In the genomic region with DNA sequence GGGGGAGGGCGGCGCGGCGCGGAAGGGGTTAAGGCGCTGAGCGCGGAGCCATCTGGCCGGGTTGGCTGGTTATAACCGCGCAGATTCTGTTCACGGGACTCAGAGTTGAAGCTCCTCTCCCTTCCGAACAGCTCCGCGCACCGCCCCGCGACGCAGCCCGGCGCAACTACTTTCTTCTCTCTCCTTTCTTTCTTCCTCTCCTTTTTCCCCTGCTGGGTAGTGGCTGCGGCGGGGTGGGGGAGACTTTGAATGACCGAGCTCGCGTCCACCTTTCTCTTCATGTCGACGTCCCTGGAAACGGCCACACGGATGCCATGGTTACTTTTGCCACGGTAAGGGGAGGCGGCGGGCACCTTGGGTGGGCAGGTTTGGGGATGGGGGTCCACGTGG, we compare ENCODE assay signal across 1 cellular context.
TF ChIP-seq lines count a peak whose summit lies in the region.

Gene NTF3 (plus strand): TSS at position 98 of the 390 bp plus-strand sequence. CDS start 217 bp downstream, at position 315.

TF ChIP-seq in H1, 55 proteins besides CTCF, POLR2A, EP300 and RAD21:
- 0 out of 2 replicates have a peak, but pooled peaks have one; percentile 13 for TF ChIP-seq USF2 (IDR thresholded peaks at IDR 0.05; ENCODE audit: low read length)
- TF ChIP-seq, protein P1, sequence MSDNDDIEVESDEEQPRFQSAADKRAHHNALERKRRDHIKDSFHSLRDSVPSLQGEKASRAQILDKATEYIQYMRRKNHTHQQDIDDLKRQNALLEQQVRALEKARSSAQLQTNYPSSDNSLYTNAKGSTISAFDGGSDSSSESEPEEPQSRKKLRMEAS (IDR thresholded peaks at IDR 0.05) = peak; percentile 42; the same call in 1 of the 2 replicates
- no peak; a peak in 1 of 4 replicates for TF ChIP-seq HDAC2 (IDR thresholded peaks at IDR 0.05; ENCODE audit: borderline replicate concordance in 1 of 2, low read depth in 2 of 2, low read length in 2 of 2)
- TF ChIP-seq TAF1 (IDR thresholded peaks at IDR 0.05; ENCODE audit: low read depth, low read length) = 0 out of 2 replicates have a peak, but pooled peaks have one; percentile 30
- TF ChIP-seq E2F6 (IDR thresholded peaks at IDR 0.05) = peak; percentile 53; the same call in 1 of the 2 replicates
- TF ChIP-seq KDM4A (IDR thresholded peaks at IDR 0.05; ENCODE audit: low read depth, low read length, severe bottlenecking) = peak; percentile 91
TF ChIP-seq in H1: peak in this region for 5.
